In the genomic region with DNA sequence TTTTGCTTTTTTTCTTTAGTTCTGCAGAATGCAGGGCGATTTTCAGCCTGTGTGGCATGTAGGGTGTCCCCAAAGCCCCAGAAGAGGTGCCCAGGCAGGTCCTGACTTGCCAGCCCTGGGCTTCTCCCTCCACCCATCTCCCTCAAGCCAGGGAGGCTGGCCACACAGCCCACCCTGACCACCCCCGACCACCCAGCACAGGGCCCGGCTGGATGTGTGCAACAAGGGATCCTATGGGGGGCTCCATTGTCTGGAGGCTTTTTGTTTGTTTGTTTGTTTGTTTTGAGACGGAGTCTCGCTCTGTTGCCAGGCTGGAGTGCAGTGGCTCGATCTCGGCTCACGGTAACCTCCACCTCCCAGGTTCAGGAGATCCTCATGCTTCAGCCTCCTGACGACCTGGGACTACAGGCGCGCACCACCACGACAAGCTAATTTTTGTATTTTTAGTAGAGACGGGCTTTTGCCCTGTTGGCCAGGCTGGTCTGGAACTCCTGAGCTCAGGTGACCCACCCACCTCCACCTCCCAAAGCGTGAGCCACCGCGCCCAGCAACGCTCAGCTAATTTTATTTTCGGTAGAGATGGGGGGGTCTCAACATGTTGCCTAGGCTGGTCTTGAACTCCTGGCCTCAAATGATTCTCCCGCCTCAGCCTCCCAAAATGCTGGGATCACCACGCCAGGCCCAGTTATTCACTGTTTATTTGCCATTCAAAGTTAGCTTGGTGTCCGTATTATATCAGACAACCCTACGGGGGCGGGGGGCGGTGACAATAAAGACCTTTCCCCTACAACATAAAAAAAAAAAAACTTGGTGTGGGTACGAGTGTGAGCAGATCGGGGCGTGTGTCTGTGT, we compare ENCODE assay signal across 1 cellular context.
TF ChIP-seq lines count a peak whose summit lies in the region.

No MANE protein-coding gene starts in this region.

TF ChIP-seq in A549, 52 proteins besides CTCF, POLR2A, EP300 and RAD21 (continued from another document):
- TF ChIP-seq, protein P1, sequence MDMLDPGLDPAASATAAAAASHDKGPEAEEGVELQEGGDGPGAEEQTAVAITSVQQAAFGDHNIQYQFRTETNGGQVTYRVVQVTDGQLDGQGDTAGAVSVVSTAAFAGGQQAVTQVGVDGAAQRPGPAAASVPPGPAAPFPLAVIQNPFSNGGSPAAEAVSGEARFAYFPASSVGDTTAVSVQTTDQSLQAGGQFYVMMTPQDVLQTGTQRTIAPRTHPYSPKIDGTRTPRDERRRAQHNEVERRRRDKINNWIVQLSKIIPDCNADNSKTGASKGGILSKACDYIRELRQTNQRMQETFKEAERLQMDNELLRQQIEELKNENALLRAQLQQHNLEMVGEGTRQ (IDR thresholded peaks at IDR 0.05): no peak
TF ChIP-seq in A549: peak in this region for 0.
